ENCODE assay signal across 12 cellular contexts in the genomic region with DNA sequence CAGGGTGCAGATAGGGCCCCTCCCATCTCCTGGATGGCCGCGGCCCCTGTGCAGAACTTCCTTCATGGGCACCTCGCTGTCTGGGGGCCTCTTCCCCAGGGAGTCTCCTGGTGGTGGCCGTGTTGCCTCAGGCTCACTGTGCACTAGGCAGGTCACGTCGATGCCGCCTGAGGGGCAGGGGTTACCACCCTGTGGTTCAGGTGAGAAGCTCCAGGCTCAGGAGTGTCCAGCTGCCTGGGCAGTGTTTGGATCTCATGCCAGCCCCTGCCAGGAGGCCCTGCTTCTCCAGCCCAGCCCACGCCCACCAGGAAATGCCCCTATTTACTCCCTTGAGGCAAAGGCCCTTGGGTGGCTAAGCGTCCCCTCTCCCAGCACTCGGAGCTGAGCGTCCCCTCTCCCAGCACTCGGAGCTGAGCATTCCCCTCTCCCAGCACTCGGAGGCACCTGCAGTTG. TPM values are rescaled to one million over a fixed set of nuclear protein-coding genes. Genes with fewer than 3 reads are reported as not detected.
DNase-seq lines count a peak whose midpoint lies in the region; ATAC-seq and TF ChIP-seq lines count a peak whose summit lies in the region.
"Had no signal": no experiment of that assay in that cellular context is flagged by ENCODE, and none has a peak within 500 bp of the region (broad histone marks: within the 10 kb centered on the region; RNA-seq: fewer than 3 reads in every experiment).

No MANE protein-coding gene starts in this region.

- TF ChIP-seq POLR2A in thyroid gland (IDR thresholded peaks at IDR 0.05), result no peak

- POLR2A ChIA-PET in activated CD4-positive, alpha-beta memory T cell treated with anti-CD3 and anti-CD28 coated beads for 36 hours (lab: Charles Lee), result interaction anchor here (1.1 to 3.2 kb wide), 3 partner anchors 9 to 28 kb away, joined by 3 to 18 read pairs (median 17); no protein-coding TSS in a partner anchor

- H3K9me3 ChIP-seq in iPS-18c (ENCODE audit: control insufficient read depth, insufficient read depth, low read length), result no peaks in the 10 kb centered on the region
- no peaks in the 10 kb centered on the region for H3K9me3 ChIP-seq in thyroid gland
- H3K9me3 ChIP-seq: gastroesophageal sphincter had no signal

- intact Hi-C loops in activated naive CD4-positive, alpha-beta T cell treated with anti-CD3 and anti-CD28 coated beads for 36 hours (cut with micrococcal nuclease), result loop anchor here (1.0 kb wide), 1 partner anchor 9 kb away; no protein-coding TSS in a partner anchor
- intact Hi-C loops in activated CD4-positive, alpha-beta memory T cell treated with anti-CD3 and anti-CD28 coated beads for 36 hours (cut with micrococcal nuclease), result loop anchor here (1.0 kb wide), 1 partner anchor 9 kb away; no protein-coding TSS in a partner anchor
- intact Hi-C loops in thyroid gland (cut with DNase I), result no loop called here

- peak overlapping the region; percentile 36; the same call in 1 of the 2 replicates for H3K4me3 ChIP-seq in iPS-18c (ENCODE audit: insufficient read depth, low read depth, low read length)
- no peak overlapping the region for H3K4me3 ChIP-seq in thyroid gland (replicated peaks in 1 of 3)

- no peak for TF ChIP-seq CTCF in thyroid gland (IDR thresholded peaks at IDR 0.05)

- peaks cover 10% of the 10 kb centered on the region for H3K36me3 Mint-ChIP-seq in activated naive CD4-positive, alpha-beta T cell treated with anti-CD3 and anti-CD28 coated beads for 36 hours (ENCODE audit: low read depth)
- H3K36me3 Mint-ChIP-seq in activated CD4-positive, alpha-beta memory T cell treated with anti-CD3 and anti-CD28 coated beads for 36 hours, result peaks cover 11% of the 10 kb centered on the region
- H3K36me3 Mint-ChIP-seq in stimulated activated naive B cell treated with anti-CD40 and anti-IgM and Interleukin-4, amounts not matched to agents 10 μg/mL and 1 μg/mL and 100 μg/mL, for 72 hours, result peaks cover 17 to 48% of the 10 kb centered on the region in 2 donors

- no peak for DNase-seq in activated naive CD4-positive, alpha-beta T cell treated with anti-CD3 and anti-CD28 coated beads for 36 hours
- DNase-seq in activated naive CD4-positive, alpha-beta T cell treated with anti-CD3 and anti-CD28 coated beads, Interleukin-2, amount 50 U/mL, for 16 hours, result no peak
- no peak for DNase-seq in activated CD4-positive, alpha-beta memory T cell treated with anti-CD3 and anti-CD28 coated beads for 36 hours
- no peak for DNase-seq in stimulated activated naive B cell treated with anti-CD40 and anti-IgM and Interleukin-4, amounts not matched to agents 10 μg/mL and 1 μg/mL and 100 μg/mL, for 72 hours
- DNase-seq in cerebellum (ENCODE audit: low spot score), result no peak
- DNase-seq in thyroid gland, result no peak
- DNase-seq: activated gamma-delta T cell treated with Interleukin-2 at 50 U/mL for 16 hours, dermis blood vessel endothelial cell had no signal

- ATAC-seq in stimulated activated naive B cell treated with anti-CD40 and anti-IgM and Interleukin-4, amounts not matched to agents 10 μg/mL and 1 μg/mL and 100 μg/mL, for 72 hours (replicated peaks), result no peak
- ATAC-seq in GM21576 (IDR thresholded peaks at IDR 0.05; ENCODE audit: unreplicated experiment), result no peak

- no peaks in the 10 kb centered on the region for H3K36me3 ChIP-seq in thyroid gland
- H3K36me3 ChIP-seq: gastroesophageal sphincter had no signal

- CTCF ChIA-PET in activated naive CD4-positive, alpha-beta T cell treated with anti-CD3 and anti-CD28 coated beads for 36 hours (lab: Charles Lee), result interaction anchor here (1.0 to 1.4 kb wide), 3 partner anchors 14 to 220 kb away, joined by 3 to 7 read pairs (median 3); no protein-coding TSS in a partner anchor
- CTCF ChIA-PET in activated CD4-positive, alpha-beta memory T cell treated with anti-CD3 and anti-CD28 coated beads for 36 hours (lab: Charles Lee), result interaction anchor here (0.8 to 5.3 kb wide), 6 partner anchors 9 to 118 kb away, joined by 3 to 34 read pairs (median 5); a partner anchor contains a TSS

- H3K4me1 Mint-ChIP-seq in activated naive CD4-positive, alpha-beta T cell treated with anti-CD3 and anti-CD28 coated beads for 36 hours (ENCODE audit: low read depth), result peaks cover 67% of the 10 kb centered on the region
- H3K4me1 Mint-ChIP-seq in activated CD4-positive, alpha-beta memory T cell treated with anti-CD3 and anti-CD28 coated beads for 36 hours (ENCODE audit: low read depth), result peaks cover 57% of the 10 kb centered on the region
- peaks cover 56 to 97% of the 10 kb centered on the region in 2 donors for H3K4me1 Mint-ChIP-seq in stimulated activated naive B cell treated with anti-CD40 and anti-IgM and Interleukin-4, amounts not matched to agents 10 μg/mL and 1 μg/mL and 100 μg/mL, for 72 hours

- H3K4me1 ChIP-seq in thyroid gland, result no peaks in the 10 kb centered on the region

- peak overlapping the region; percentile 89 for H3K27ac Mint-ChIP-seq in activated naive CD4-positive, alpha-beta T cell treated with anti-CD3 and anti-CD28 coated beads for 36 hours
- peak overlapping the region; percentile 92 for H3K27ac Mint-ChIP-seq in activated CD4-positive, alpha-beta memory T cell treated with anti-CD3 and anti-CD28 coated beads for 36 hours
- H3K27ac Mint-ChIP-seq in stimulated activated naive B cell treated with anti-CD40 and anti-IgM and Interleukin-4, amounts not matched to agents 10 μg/mL and 1 μg/mL and 100 μg/mL, for 72 hours, result peak overlapping the region; percentile 75

- H3K27me3 Mint-ChIP-seq in activated naive CD4-positive, alpha-beta T cell treated with anti-CD3 and anti-CD28 coated beads for 36 hours (ENCODE audit: low read depth), result no peaks in the 10 kb centered on the region
- H3K27me3 Mint-ChIP-seq in activated CD4-positive, alpha-beta memory T cell treated with anti-CD3 and anti-CD28 coated beads for 36 hours, result no peaks in the 10 kb centered on the region
- H3K27me3 Mint-ChIP-seq in stimulated activated naive B cell treated with anti-CD40 and anti-IgM and Interleukin-4, amounts not matched to agents 10 μg/mL and 1 μg/mL and 100 μg/mL, for 72 hours, result no peaks in the 10 kb centered on the region

- WGBS in thyroid gland, 2 donors, result 40 to 65% methylated on average over 1 to 9 of the region's 13 CpGs

- peak overlapping the region; percentile 78 for H3K4me3 Mint-ChIP-seq in activated naive CD4-positive, alpha-beta T cell treated with anti-CD3 and anti-CD28 coated beads for 36 hours
- peak overlapping the region; percentile 85 for H3K4me3 Mint-ChIP-seq in activated CD4-positive, alpha-beta memory T cell treated with anti-CD3 and anti-CD28 coated beads for 36 hours
- H3K4me3 Mint-ChIP-seq in stimulated activated naive B cell treated with anti-CD40 and anti-IgM and Interleukin-4, amounts not matched to agents 10 μg/mL and 1 μg/mL and 100 μg/mL, for 72 hours, result peak overlapping the region; percentile 65 to 88

- H3K27me3 ChIP-seq in thyroid gland, result no peaks in the 10 kb centered on the region

- H3K27ac ChIP-seq in thyroid gland, result no peak overlapping the region
- H3K27ac ChIP-seq: C4-2B, gastroesophageal sphincter had no signal

- H3K9me3 Mint-ChIP-seq in activated naive CD4-positive, alpha-beta T cell treated with anti-CD3 and anti-CD28 coated beads for 36 hours, result no peaks in the 10 kb centered on the region
- no peaks in the 10 kb centered on the region for H3K9me3 Mint-ChIP-seq in activated CD4-positive, alpha-beta memory T cell treated with anti-CD3 and anti-CD28 coated beads for 36 hours
- no peaks in the 10 kb centered on the region for H3K9me3 Mint-ChIP-seq in stimulated activated naive B cell treated with anti-CD40 and anti-IgM and Interleukin-4, amounts not matched to agents 10 μg/mL and 1 μg/mL and 100 μg/mL, for 72 hours

RNA-seq across cellular contexts. Expression of a gene that starts 2.1 kb away (rescaled TPM):
- 100 to 1,000 TPM; 182 to 185 TPM for total RNA-seq in activated naive CD4-positive, alpha-beta T cell treated with anti-CD3 and anti-CD28 coated beads for 36 hours
- 100 to 1,000 TPM; 242 to 247 TPM for total RNA-seq in activated CD4-positive, alpha-beta memory T cell treated with anti-CD3 and anti-CD28 coated beads for 36 hours
- total RNA-seq in cerebellum (6.8 TPM), thyroid gland (10 to 100 TPM; 18.4 to 79.4 (median 27.5) TPM)

RNA-seq across cellular contexts. Expression of a gene that starts 21.2 kb away (rescaled TPM):
- total RNA-seq in activated naive CD4-positive, alpha-beta T cell treated with anti-CD3 and anti-CD28 coated beads for 36 hours, result 10 to 100 TPM; 61.8 to 63.4 TPM
- 10 to 100 TPM; 60.7 to 64.6 TPM for total RNA-seq in activated CD4-positive, alpha-beta memory T cell treated with anti-CD3 and anti-CD28 coated beads for 36 hours
- total RNA-seq in cerebellum (7.3 TPM), thyroid gland (10 to 100 TPM in 3 of 4 donors, 1 to 10 TPM in 1; 4.8 to 19.1 (median 11.2) TPM)

RNA-seq across cellular contexts. Expression of a gene that starts 45.1 kb away (rescaled TPM):
- 10 to 100 TPM; 37.6 to 38.5 TPM for total RNA-seq in activated naive CD4-positive, alpha-beta T cell treated with anti-CD3 and anti-CD28 coated beads for 36 hours
- 10 to 100 TPM; 43.0 to 44.4 TPM for total RNA-seq in activated CD4-positive, alpha-beta memory T cell treated with anti-CD3 and anti-CD28 coated beads for 36 hours
- total RNA-seq in cerebellum, result 93.7 TPM
- 100 to 1,000 TPM; 256 to 374 (median 309) TPM for total RNA-seq in thyroid gland
